15 cellular contexts compared by ENCODE assay signal in the genomic region with DNA sequence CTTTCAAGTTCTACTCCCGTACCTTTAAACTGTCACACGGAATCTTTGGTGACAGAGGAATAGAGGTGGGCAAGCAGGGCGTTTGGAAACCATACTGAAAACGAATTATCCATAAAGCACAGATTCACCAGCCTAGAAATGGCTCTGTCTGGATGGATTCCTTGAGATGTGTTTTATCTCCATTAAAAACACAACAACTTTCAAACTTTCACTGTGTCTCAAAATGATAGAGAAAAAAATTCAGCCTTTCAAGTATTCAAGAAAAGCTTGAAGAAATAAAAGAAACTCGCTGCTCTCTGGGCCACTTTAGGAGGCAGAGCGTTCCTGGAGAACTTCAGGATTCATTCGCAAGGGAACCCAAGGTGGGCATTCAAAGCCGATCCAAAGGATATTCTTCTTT. TPM values are rescaled to one million over a fixed set of nuclear protein-coding genes. Genes with fewer than 3 reads are reported as not detected.
A peak's percentile ranks its signal among the peaks of the same experiment; 100 is the strongest.
DNase-seq lines count a peak whose midpoint lies in the region; ATAC-seq, FAIRE-seq and TF ChIP-seq lines count a peak whose summit lies in the region.
"Had no signal": no experiment of that assay in that cellular context is flagged by ENCODE, and none has a peak within 500 bp of the region (broad histone marks: within the 10 kb centered on the region; RNA-seq: fewer than 3 reads in every experiment).

No MANE protein-coding gene starts in this region.

- H3K4me1 ChIP-seq in A549, result no peaks in the 10 kb centered on the region
- no peaks in the 10 kb centered on the region for H3K4me1 ChIP-seq in ascending aorta
- H3K4me1 ChIP-seq in transverse colon, result peaks cover 0 to 4% (median 2%) of the 10 kb centered on the region in 4 donors
- H3K4me1 ChIP-seq: colonic mucosa had no signal

- no peak for ATAC-seq in A549

- H3K4me3 ChIP-seq in A549 (no peak overlapping the region), H7 (ENCODE audit: insufficient read depth, low read depth, low read length) (peak overlapping the region; percentile 62), dorsolateral prefrontal cortex (peak overlapping the region in 54 of 59 donors; percentile 2 to 68 (median 48)), ascending aorta (no peak overlapping the region), transverse colon (peak overlapping the region in 1 of 4 donors; percentile 30)
- H3K4me3 ChIP-seq: colonic mucosa had no signal

- H3K4me2 ChIP-seq in A549, result no peak overlapping the region

- POLR2A ChIA-PET in A549 (lab: Yijun Ruan, JAX), result no interaction called here

- H3K27me3 ChIP-seq in H7 (ENCODE audit: control insufficient read depth, insufficient read depth, low read length) (peaks cover 31% of the 10 kb centered on the region), dorsolateral prefrontal cortex (peaks cover 0 to 61% (median 23%) of the 10 kb centered on the region in 45 donors), ascending aorta (peaks cover 4% of the 10 kb centered on the region), transverse colon (peaks cover 73% of the 10 kb centered on the region)

- DNase-seq in A549 (ENCODE audit: low read depth in 1 of 2, low spot score in 1 of 2) (no peak), H7 (no peak), dorsolateral prefrontal cortex (no peak), ascending aorta (ENCODE audit: low spot score in 2 of 2) (no peak), transverse colon (no peak), occipital lobe (lab: John Stamatoyannopoulos, UW) (no peak)
- DNase-seq in effector CD4-positive, alpha-beta T cell, result no peak
- DNase-seq: colonic mucosa, MM.1S, NCI-H345, Peyer's patch, small intestine, T1000 had no signal

- H3K9me3 ChIP-seq in A549 (no peaks in the 10 kb centered on the region), ascending aorta (no peaks in the 10 kb centered on the region), transverse colon (no peaks in the 10 kb centered on the region)
- H3K9me3 ChIP-seq: colonic mucosa, Peyer's patch had no signal

- no peak overlapping the region for H3K27ac ChIP-seq in A549
- no peak overlapping the region for H3K27ac ChIP-seq in dorsolateral prefrontal cortex
- H3K27ac ChIP-seq in ascending aorta, result no peak overlapping the region
- no peak overlapping the region for H3K27ac ChIP-seq in transverse colon
- H3K27ac ChIP-seq: C4-2B, colonic mucosa, Peyer's patch had no signal

- no peak for FAIRE-seq in A549 (lab: Jason Lieb, UNC)
- FAIRE-seq: small intestine had no signal

- no peak for TF ChIP-seq RAD21 in A549 (conservative IDR thresholded peaks at IDR 0.05 in 1 of 2, IDR thresholded peaks at IDR 0.05 in 1 of 2)

- H3K4me1 Mint-ChIP-seq in nephron, result no peaks in the 10 kb centered on the region

- intact Hi-C loops in dorsolateral prefrontal cortex (cut with DNase I) (no loop called here), ascending aorta (cut with DNase I) (no loop called here), transverse colon (cut with DNase I; ENCODE audit: low total_unique reads) (no loop called here)

- no peak for TF ChIP-seq CTCF in A549 (IDR thresholded peaks at IDR 0.05)
- TF ChIP-seq CTCF in dorsolateral prefrontal cortex (IDR thresholded peaks at IDR 0.05 in 54 of 56, conservative IDR thresholded peaks at IDR 0.05 in 2 of 56; ENCODE audit: low read depth in 1 of 56, partially characterized antibody in 56 of 56), result no peak
- TF ChIP-seq CTCF in nephron (IDR thresholded peaks at IDR 0.05; ENCODE audit: unreplicated experiment in 3 of 3), result no peak
- no peak for TF ChIP-seq CTCF in ascending aorta (IDR thresholded peaks at IDR 0.05)
- TF ChIP-seq CTCF in transverse colon (IDR thresholded peaks at IDR 0.05), result no peak

- no peak for TF ChIP-seq EP300 in A549 (IDR thresholded peaks at IDR 0.05)
- no peak for TF ChIP-seq EP300 in transverse colon (IDR thresholded peaks at IDR 0.05; ENCODE audit: low read depth)

- H3K36me3 ChIP-seq in H7 (replicated peaks; ENCODE audit: control insufficient read depth, insufficient read depth, low read length) (no peaks in the 10 kb centered on the region), ascending aorta (no peaks in the 10 kb centered on the region), transverse colon (no peaks in the 10 kb centered on the region)
- H3K36me3 ChIP-seq: colonic mucosa, Peyer's patch had no signal

- CTCF ChIA-PET in A549 (lab: Yijun Ruan, JAX), result interaction anchor here (0.6 kb wide), 1 partner anchor 177 kb away, joined by 3 read pairs; no protein-coding TSS in a partner anchor

- TF ChIP-seq POLR2A in A549 (IDR thresholded peaks at IDR 0.05; ENCODE audit: low read length), result no peak
- no peak for TF ChIP-seq POLR2A in transverse colon (IDR thresholded peaks at IDR 0.05)

- WGBS in A549 (ENCODE audit: missing lambda C conversion rate), result 30% methylated on average over 8 of the region's 8 CpGs
- 29 to 38% methylated on average over 6 to 8 of the region's 8 CpGs for WGBS in transverse colon (ENCODE audit: low coverage in 1 of 2), 2 donors

- no peak overlapping the region for H3K27ac Mint-ChIP-seq in nephron

- no peaks in the 10 kb centered on the region for H3K9me3 Mint-ChIP-seq in nephron

- in situ Hi-C loops in transverse colon (cut with MboI; ENCODE audit: low pct_ligation_motif_present in 1 of 4, low pct_unique_long_range_greater_than_20kb in 1 of 4, low sequenced_read_pairs in 3 of 4), result no loop called here

- H3K36me3 Mint-ChIP-seq in nephron (ENCODE audit: low read depth), result no peaks in the 10 kb centered on the region

- H3K4me3 Mint-ChIP-seq in nephron, result peak overlapping the region; percentile 78 to 82 (median 78)

- peaks cover 59% of the 10 kb centered on the region for H3K27me3 Mint-ChIP-seq in nephron (ENCODE audit: low read depth)

TF ChIP-seq in A549, 52 proteins besides CTCF, POLR2A, EP300 and RAD21:
- TF ChIP-seq MAX (IDR thresholded peaks at IDR 0.05) (no peak), TFCP2L1 (CRISPR knock-in tag; IDR thresholded peaks at IDR 0.05) (no peak), CBX8 (IDR thresholded peaks at IDR 0.05) (peak; percentile 55; the same call in 1 of the 2 replicates), E2F6 (IDR thresholded peaks at IDR 0.05; ENCODE audit: borderline replicate concordance, low read depth) (no peak), RNF2 (IDR thresholded peaks at IDR 0.05; ENCODE audit: borderline replicate concordance, low read depth) (peak; percentile 63; the same call in 1 of the 2 replicates)
- TF ChIP-seq, protein P1, sequence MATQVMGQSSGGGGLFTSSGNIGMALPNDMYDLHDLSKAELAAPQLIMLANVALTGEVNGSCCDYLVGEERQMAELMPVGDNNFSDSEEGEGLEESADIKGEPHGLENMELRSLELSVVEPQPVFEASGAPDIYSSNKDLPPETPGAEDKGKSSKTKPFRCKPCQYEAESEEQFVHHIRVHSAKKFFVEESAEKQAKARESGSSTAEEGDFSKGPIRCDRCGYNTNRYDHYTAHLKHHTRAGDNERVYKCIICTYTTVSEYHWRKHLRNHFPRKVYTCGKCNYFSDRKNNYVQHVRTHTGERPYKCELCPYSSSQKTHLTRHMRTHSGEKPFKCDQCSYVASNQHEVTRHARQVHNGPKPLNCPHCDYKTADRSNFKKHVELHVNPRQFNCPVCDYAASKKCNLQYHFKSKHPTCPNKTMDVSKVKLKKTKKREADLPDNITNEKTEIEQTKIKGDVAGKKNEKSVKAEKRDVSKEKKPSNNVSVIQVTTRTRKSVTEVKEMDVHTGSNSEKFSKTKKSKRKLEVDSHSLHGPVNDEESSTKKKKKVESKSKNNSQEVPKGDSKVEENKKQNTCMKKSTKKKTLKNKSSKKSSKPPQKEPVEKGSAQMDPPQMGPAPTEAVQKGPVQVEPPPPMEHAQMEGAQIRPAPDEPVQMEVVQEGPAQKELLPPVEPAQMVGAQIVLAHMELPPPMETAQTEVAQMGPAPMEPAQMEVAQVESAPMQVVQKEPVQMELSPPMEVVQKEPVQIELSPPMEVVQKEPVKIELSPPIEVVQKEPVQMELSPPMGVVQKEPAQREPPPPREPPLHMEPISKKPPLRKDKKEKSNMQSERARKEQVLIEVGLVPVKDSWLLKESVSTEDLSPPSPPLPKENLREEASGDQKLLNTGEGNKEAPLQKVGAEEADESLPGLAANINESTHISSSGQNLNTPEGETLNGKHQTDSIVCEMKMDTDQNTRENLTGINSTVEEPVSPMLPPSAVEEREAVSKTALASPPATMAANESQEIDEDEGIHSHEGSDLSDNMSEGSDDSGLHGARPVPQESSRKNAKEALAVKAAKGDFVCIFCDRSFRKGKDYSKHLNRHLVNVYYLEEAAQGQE (IDR thresholded peaks at IDR 0.05), result no peak

RNA-seq across cellular contexts. Expression of gene THBS4, which starts 0.6 kb away (rescaled TPM):
- polyA plus RNA-seq in A549 (2011; rRNA removed), result 0.28 and 0.30 TPM in 2 replicates
- 0.05 and 0.09 TPM in 2 replicates for polyA plus RNA-seq in A549 (2012; cell fraction: cytosol; rRNA removed)
- polyA plus RNA-seq in A549 (2012; cell fraction: nucleus; rRNA removed), result 0.09 and 0.12 TPM in 2 replicates
- 0.16 to 0.54 TPM (median 0.41 TPM) in 3 replicates for polyA plus RNA-seq in A549 (2017; fragmentation: RNase III; extraction: RNeasy Plus Mini Kit Qiagen cat#74134 plus additional on column Dnase treatment)
- 0.34 TPM in 1 of 2 replicates, not detected in the other for polyA minus RNA-seq in A549 (2011; rRNA and poly(A)+ RNA removed)
- 3.1 and 3.4 TPM in 2 replicates for total RNA-seq in H7 (2014; rRNA removed; shearing (Covaris generic))
- total RNA-seq in dorsolateral prefrontal cortex, result 10 to 100 TPM; 13.2 to 41.3 (median 23.5) TPM
- total RNA-seq in ascending aorta, result not detected
- total RNA-seq in transverse colon, result 100 to 1,000 TPM in 1 of 4 donors, 10 to 100 TPM in 1, 1 to 10 TPM in 2; 5.3 to 116 (median 9.1) TPM
- 2.2 TPM for total RNA-seq in occipital lobe

RNA-seq across cellular contexts. Expression of gene MTX3, which starts 43.5 kb away (rescaled TPM):
- polyA plus RNA-seq in A549 (2011; rRNA removed) (15.8 and 19.1 TPM in 2 replicates), A549 (2017; fragmentation: RNase III; extraction: RNeasy Plus Mini Kit Qiagen cat#74134 plus additional on column Dnase treatment) (7.4 to 8.1 TPM (median 8.0 TPM) in 3 replicates)
- 3.2 and 3.8 TPM in 2 replicates for polyA plus RNA-seq in A549 (2012; cell fraction: cytosol; rRNA removed)
- 2.8 and 5.6 TPM in 2 replicates for polyA plus RNA-seq in A549 (2012; cell fraction: nucleus; rRNA removed)
- 9.1 and 11.2 TPM in 2 replicates for polyA minus RNA-seq in A549 (2011; rRNA and poly(A)+ RNA removed)
- 16.6 and 30.4 TPM in 2 replicates for total RNA-seq in H7 (2014; rRNA removed; shearing (Covaris generic))
- total RNA-seq in dorsolateral prefrontal cortex (10 to 100 TPM; 20.3 to 41.4 (median 30.4) TPM), ascending aorta (7.5 TPM), transverse colon (1 to 10 TPM; 5.6 to 7.9 (median 7.4) TPM), occipital lobe (21.8 TPM)

Comparison
In these comparisons a context has a peak if more than half of its experiments do, and no peak if none do; other contexts are left out.
1. H3K4me3 ChIP-seq: peak in H7 (single experiment) and dorsolateral prefrontal cortex (54 of 59); none in A549 (single experiment) and ascending aorta (0 of 2).